ENCODE assay signal across 8 cellular contexts in genomic region chr1:14924012-14924452, GRCh38.
A peak's percentile ranks its signal among the peaks of the same experiment; 100 is the strongest.
DNase-seq lines count a peak whose midpoint lies in the region; ATAC-seq and TF ChIP-seq lines count a peak whose summit lies in the region.

No MANE protein-coding gene starts in this region.

- no peak overlapping the region for H2AFZ ChIP-seq in Karpas-422 (ENCODE audit: low read length)

- no peak overlapping the region for H3K4me3 Mint-ChIP-seq in activated CD8-positive, alpha-beta T cell treated with anti-CD3 and anti-CD28 coated beads for 36 hours

- peak; percentile 78 for ATAC-seq in activated CD8-positive, alpha-beta T cell treated with anti-CD3 and anti-CD28 coated beads for 36 hours
- ATAC-seq in esophagus mucosa (peak; percentile 73), upper lobe of right lung (peak; percentile 89), GM19397 (IDR thresholded peaks at IDR 0.05; ENCODE audit: unreplicated experiment) (no peak)

- no peaks in the 10 kb centered on the region for H4K20me1 ChIP-seq in Karpas-422 (ENCODE audit: insufficient read depth, low read depth, low read length)

- DNase-seq in GM03348 (ENCODE audit: low spot score) (peak; percentile 97), MG63 (peak; percentile 78), myocyte (ENCODE audit: low read depth) (peak; percentile 78), upper lobe of right lung (peak; percentile 91), Karpas-422 (no peak)
- DNase-seq in activated CD8-positive, alpha-beta T cell treated with anti-CD3 and anti-CD28 coated beads for 36 hours: peak; percentile 27

- H3K36me3 ChIP-seq in MG63 (no peaks in the 10 kb centered on the region), upper lobe of right lung (no peaks in the 10 kb centered on the region), Karpas-422 (ENCODE audit: insufficient read depth, low read length) (no peaks in the 10 kb centered on the region)

- H3K4me2 ChIP-seq in Karpas-422 (ENCODE audit: low read depth, low read length, poor library complexity, severe bottlenecking): no peak overlapping the region

- no peak for TF ChIP-seq CTCF in activated CD8-positive, alpha-beta T cell treated with anti-CD3 and anti-CD28 coated beads for 36 hours (IDR thresholded peaks at IDR 0.05)
- TF ChIP-seq CTCF in upper lobe of right lung (IDR thresholded peaks at IDR 0.05): no peak

- H3K4me3 ChIP-seq in MG63: peak overlapping the region; percentile 22; the same call in 1 of the 2 replicates
- H3K4me3 ChIP-seq in upper lobe of right lung: peak overlapping the region; percentile 35
- no peak overlapping the region for H3K4me3 ChIP-seq in Karpas-422 (ENCODE audit: low read length)

- H3K27me3 ChIP-seq in MG63: no peaks in the 10 kb centered on the region
- no peaks in the 10 kb centered on the region for H3K27me3 ChIP-seq in upper lobe of right lung
- no peaks in the 10 kb centered on the region for H3K27me3 ChIP-seq in Karpas-422 (ENCODE audit: low read length)

- H3K27me3 Mint-ChIP-seq in activated CD8-positive, alpha-beta T cell treated with anti-CD3 and anti-CD28 coated beads for 36 hours: peaks cover 43% of the 10 kb centered on the region

- no peaks in the 10 kb centered on the region for H3K36me3 Mint-ChIP-seq in activated CD8-positive, alpha-beta T cell treated with anti-CD3 and anti-CD28 coated beads for 36 hours (ENCODE audit: low read depth)

- no peak overlapping the region for H3K27ac Mint-ChIP-seq in activated CD8-positive, alpha-beta T cell treated with anti-CD3 and anti-CD28 coated beads for 36 hours

- H3K9me3 ChIP-seq in MG63 (no peaks in the 10 kb centered on the region), upper lobe of right lung (no peaks in the 10 kb centered on the region), Karpas-422 (ENCODE audit: low read length) (no peaks in the 10 kb centered on the region)

- POLR2A ChIA-PET in activated CD8-positive, alpha-beta T cell treated with anti-CD3 and anti-CD28 coated beads for 36 hours (lab: Charles Lee): no interaction called here

- no peaks in the 10 kb centered on the region for H3K9me2 ChIP-seq in Karpas-422 (replicated peaks; ENCODE audit: insufficient read depth, low read length)

- intact Hi-C loops in activated CD8-positive, alpha-beta T cell treated with anti-CD3 and anti-CD28 coated beads for 36 hours (cut with micrococcal nuclease): no loop called here
- intact Hi-C loops in upper lobe of right lung (cut with DNase I): loop anchor here (10.0 kb wide), 1 partner anchor 101 kb away; no protein-coding TSS in a partner anchor

- H3K4me1 Mint-ChIP-seq in activated CD8-positive, alpha-beta T cell treated with anti-CD3 and anti-CD28 coated beads for 36 hours (ENCODE audit: low read depth): peaks cover 7% of the 10 kb centered on the region

- no peaks in the 10 kb centered on the region for H3K79me2 ChIP-seq in Karpas-422 (ENCODE audit: low read length)

- CTCF ChIA-PET in activated CD8-positive, alpha-beta T cell treated with anti-CD3 and anti-CD28 coated beads for 36 hours (lab: Charles Lee): no interaction called here

- H3K9me3 Mint-ChIP-seq in activated CD8-positive, alpha-beta T cell treated with anti-CD3 and anti-CD28 coated beads for 36 hours: no peaks in the 10 kb centered on the region

- no peak overlapping the region for H3K9ac ChIP-seq in Karpas-422 (ENCODE audit: low read length)

- H3K27ac ChIP-seq in upper lobe of right lung (peak overlapping the region; percentile 51), Karpas-422 (ENCODE audit: low read length) (no peak overlapping the region)

- H3K4me1 ChIP-seq in upper lobe of right lung: peaks cover 23% of the 10 kb centered on the region
- H3K4me1 ChIP-seq in Karpas-422 (ENCODE audit: low read length): no peaks in the 10 kb centered on the region
